In genomic region chr3:101379695-101380376, GRCh38 we compare ENCODE assay signal across 8 cellular contexts. TPM values are rescaled to one million over a fixed set of nuclear protein-coding genes. Genes with fewer than 3 reads are reported as not detected.
DNase-seq lines count a peak whose midpoint lies in the region; ATAC-seq and TF ChIP-seq lines count a peak whose summit lies in the region.

No MANE protein-coding gene starts in this region.

- peaks cover 3 to 17% of the 10 kb centered on the region in 2 donors for H3K4me1 ChIP-seq in ascending aorta
- peaks cover 5 to 33% (median 17%) of the 10 kb centered on the region in 9 donors for H3K4me1 ChIP-seq in heart right ventricle

- peak overlapping the region in 1 of 2 donors; percentile 2 for H3K27ac ChIP-seq in ascending aorta
- H3K27ac ChIP-seq in heart right ventricle, result peak overlapping the region in 4 of 10 donors; percentile 16 to 40 (median 37)

- 82 to 91% methylated on average over 1 of the region's 1 CpG for WGBS in heart right ventricle, 2 donors

- intact Hi-C loops in ascending aorta (cut with DNase I), result loop anchor here (10.0 kb wide), 3 partner anchors 155 to 1555 kb away; no protein-coding TSS in a partner anchor
- intact Hi-C loops in heart right ventricle (cut with DNase I), result loop anchor here in 8 of 10 donors (5.0 to 10.0 kb wide), 5 partner anchors 145 to 315 kb away; no protein-coding TSS in a partner anchor

- peaks cover 5% of the 10 kb centered on the region for H3K9me3 Mint-ChIP-seq in activated naive CD8-positive, alpha-beta T cell treated with anti-CD3 and anti-CD28 coated beads, Interleukin-2, amount 10 ng/mL, durations not matched to agents 7 days and 5 days

- TF ChIP-seq CTCF in GM10248 (IDR thresholded peaks at IDR 0.05; ENCODE audit: control extremely low read depth, extremely low read depth, low read depth, missing control alignments) (no peak), ascending aorta (IDR thresholded peaks at IDR 0.05) (no peak), foreskin fibroblast (IDR thresholded peaks at IDR 0.05; ENCODE audit: low read depth, low read length) (no peak), heart right ventricle (IDR thresholded peaks at IDR 0.05) (no peak)

- H3K4me1 Mint-ChIP-seq in activated naive CD8-positive, alpha-beta T cell treated with anti-CD3 and anti-CD28 coated beads, Interleukin-2, amount 10 ng/mL, durations not matched to agents 7 days and 5 days, result peaks cover 25% of the 10 kb centered on the region

- no peak overlapping the region for H3K4me3 ChIP-seq in ascending aorta
- H3K4me3 ChIP-seq in foreskin fibroblast (ENCODE audit: low read depth in 1 of 2, low read length in 2 of 2), result no peak overlapping the region
- no peak overlapping the region for H3K4me3 ChIP-seq in heart right ventricle

- no peaks in the 10 kb centered on the region for H3K27me3 Mint-ChIP-seq in activated naive CD8-positive, alpha-beta T cell treated with anti-CD3 and anti-CD28 coated beads, Interleukin-2, amount 10 ng/mL, durations not matched to agents 7 days and 5 days

- H3K27ac Mint-ChIP-seq in activated naive CD8-positive, alpha-beta T cell treated with anti-CD3 and anti-CD28 coated beads, Interleukin-2, amount 10 ng/mL, durations not matched to agents 7 days and 5 days, result peak overlapping the region; percentile 58

- peak overlapping the region; percentile 44 for H3K4me3 Mint-ChIP-seq in activated naive CD8-positive, alpha-beta T cell treated with anti-CD3 and anti-CD28 coated beads, Interleukin-2, amount 10 ng/mL, durations not matched to agents 7 days and 5 days

- H3K27me3 ChIP-seq in ascending aorta (no peaks in the 10 kb centered on the region), heart right ventricle (no peaks in the 10 kb centered on the region)

- ATAC-seq in GM19463 (IDR thresholded peaks at IDR 0.05; ENCODE audit: unreplicated experiment) (peak; percentile 92), HG03342 (IDR thresholded peaks at IDR 0.05; ENCODE audit: unreplicated experiment) (peak; percentile 96), heart right ventricle (no peak)
- peak; percentile 75 for ATAC-seq in activated naive CD8-positive, alpha-beta T cell treated with anti-CD3 and anti-CD28 coated beads, Interleukin-2, amount 10 ng/mL, durations not matched to agents 7 days and 5 days (ENCODE audit: low read depth)

- peaks cover 28% of the 10 kb centered on the region for H3K36me3 Mint-ChIP-seq in activated naive CD8-positive, alpha-beta T cell treated with anti-CD3 and anti-CD28 coated beads, Interleukin-2, amount 10 ng/mL, durations not matched to agents 7 days and 5 days

- DNase-seq in GM10248 (ENCODE audit: extremely low spot score) (peak; percentile 36), ascending aorta (ENCODE audit: low spot score in 2 of 2) (no peak), NCI-H187 (lab: John Stamatoyannopoulos, UW) (no peak), foreskin fibroblast (no peak), heart right ventricle (no peak)
- DNase-seq in activated naive CD8-positive, alpha-beta T cell treated with anti-CD3 and anti-CD28 coated beads, Interleukin-2, amount 10 ng/mL, durations not matched to agents 7 days and 5 days, result no peak

- H3K36me3 ChIP-seq in ascending aorta, result no peaks in the 10 kb centered on the region
- H3K36me3 ChIP-seq in heart right ventricle, result peaks cover 0 to 6% (median 0%) of the 10 kb centered on the region in 9 donors

- POLR2A ChIA-PET in GM10248 (lab: Yijun Ruan, JAX), result no interaction called here
- POLR2A ChIA-PET in activated naive CD8-positive, alpha-beta T cell treated with anti-CD3 and anti-CD28 coated beads, Interleukin-2, amount 10 ng/mL, durations not matched to agents 7 days and 5 days (lab: Charles Lee), result no interaction called here

- CTCF ChIA-PET in GM10248 (lab: Yijun Ruan, JAX), result no interaction called here

- H3K9me3 ChIP-seq in ascending aorta, result peaks cover 0 to 12% of the 10 kb centered on the region in 2 donors
- H3K9me3 ChIP-seq in heart right ventricle, result peaks cover 0 to 17% (median 6%) of the 10 kb centered on the region in 11 donors

RNA-seq across cellular contexts. Expression of gene IMPG2, which starts 59.5 kb away (rescaled TPM):
- under 1 TPM; 0.42 to 0.62 TPM for total RNA-seq in activated naive CD8-positive, alpha-beta T cell treated with anti-CD3 and anti-CD28 coated beads, Interleukin-2, amount 10 ng/mL, durations not matched to agents 7 days and 5 days
- total RNA-seq in ascending aorta (0.11 TPM), heart right ventricle (under 1 TPM; 0.17 to 0.40 (median 0.21) TPM)
- under 1 TPM in 1 of 2 donors, not detected in 1; 0.04 TPM for polyA plus RNA-seq in heart right ventricle

Comparison
In these comparisons a context has a peak if more than half of its experiments do, and no peak if none do; other contexts are left out.
1. ATAC-seq: peak in GM19463 (single experiment), HG03342 (single experiment) and activated naive CD8-positive, alpha-beta T cell treated with anti-CD3 and anti-CD28 coated beads, Interleukin-2, amount 10 ng/mL, durations not matched to agents 7 days and 5 days (single experiment); none in heart right ventricle (0 of 8).